ENCODE assay signal across 1 cellular context in the genomic region with DNA sequence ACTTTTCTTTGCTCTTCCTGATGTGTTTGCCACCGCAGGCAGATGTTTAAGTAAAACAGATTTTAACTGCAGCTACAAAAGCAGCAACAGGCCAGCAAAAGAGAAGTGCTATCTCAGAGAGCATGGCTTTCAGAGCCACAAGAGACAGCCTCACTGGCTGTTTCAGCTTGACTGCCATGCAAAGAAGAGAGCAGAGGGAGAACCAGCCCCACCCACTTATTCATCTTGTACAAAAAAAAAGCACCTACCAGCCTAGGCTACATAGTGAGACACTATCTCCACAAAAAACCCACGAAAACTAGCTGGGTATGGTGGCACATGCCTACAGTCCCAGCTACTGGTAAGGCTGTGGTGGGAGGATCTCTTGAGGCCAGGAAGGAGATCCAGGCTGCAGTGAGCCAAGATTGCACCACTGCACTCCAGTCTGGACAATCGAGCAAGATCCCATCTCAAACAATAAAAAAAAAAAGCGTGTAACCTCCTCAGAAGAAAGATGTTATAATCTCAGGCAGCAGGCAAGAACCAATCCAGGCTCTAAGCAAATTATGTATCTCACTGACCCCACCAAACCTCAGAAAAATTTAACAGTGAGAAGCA.
A peak's percentile ranks its signal among the peaks of the same experiment; 100 is the strongest.
TF ChIP-seq lines count a peak whose summit lies in the region.

No MANE protein-coding gene starts in this region.

TF ChIP-seq in GM12878, 131 proteins besides CTCF, POLR2A, EP300 and RAD21:
- TF ChIP-seq, protein P1, sequence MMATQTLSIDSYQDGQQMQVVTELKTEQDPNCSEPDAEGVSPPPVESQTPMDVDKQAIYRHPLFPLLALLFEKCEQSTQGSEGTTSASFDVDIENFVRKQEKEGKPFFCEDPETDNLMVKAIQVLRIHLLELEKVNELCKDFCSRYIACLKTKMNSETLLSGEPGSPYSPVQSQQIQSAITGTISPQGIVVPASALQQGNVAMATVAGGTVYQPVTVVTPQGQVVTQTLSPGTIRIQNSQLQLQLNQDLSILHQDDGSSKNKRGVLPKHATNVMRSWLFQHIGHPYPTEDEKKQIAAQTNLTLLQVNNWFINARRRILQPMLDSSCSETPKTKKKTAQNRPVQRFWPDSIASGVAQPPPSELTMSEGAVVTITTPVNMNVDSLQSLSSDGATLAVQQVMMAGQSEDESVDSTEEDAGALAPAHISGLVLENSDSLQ (IDR thresholded peaks at IDR 0.05), result peak; percentile 39; the same call in 1 of the 2 replicates
- TF ChIP-seq, protein P2, sequence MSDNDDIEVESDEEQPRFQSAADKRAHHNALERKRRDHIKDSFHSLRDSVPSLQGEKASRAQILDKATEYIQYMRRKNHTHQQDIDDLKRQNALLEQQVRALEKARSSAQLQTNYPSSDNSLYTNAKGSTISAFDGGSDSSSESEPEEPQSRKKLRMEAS (IDR thresholded peaks at IDR 0.05; ENCODE audit: low read depth, low read length), result no peak
